In the genomic region with DNA sequence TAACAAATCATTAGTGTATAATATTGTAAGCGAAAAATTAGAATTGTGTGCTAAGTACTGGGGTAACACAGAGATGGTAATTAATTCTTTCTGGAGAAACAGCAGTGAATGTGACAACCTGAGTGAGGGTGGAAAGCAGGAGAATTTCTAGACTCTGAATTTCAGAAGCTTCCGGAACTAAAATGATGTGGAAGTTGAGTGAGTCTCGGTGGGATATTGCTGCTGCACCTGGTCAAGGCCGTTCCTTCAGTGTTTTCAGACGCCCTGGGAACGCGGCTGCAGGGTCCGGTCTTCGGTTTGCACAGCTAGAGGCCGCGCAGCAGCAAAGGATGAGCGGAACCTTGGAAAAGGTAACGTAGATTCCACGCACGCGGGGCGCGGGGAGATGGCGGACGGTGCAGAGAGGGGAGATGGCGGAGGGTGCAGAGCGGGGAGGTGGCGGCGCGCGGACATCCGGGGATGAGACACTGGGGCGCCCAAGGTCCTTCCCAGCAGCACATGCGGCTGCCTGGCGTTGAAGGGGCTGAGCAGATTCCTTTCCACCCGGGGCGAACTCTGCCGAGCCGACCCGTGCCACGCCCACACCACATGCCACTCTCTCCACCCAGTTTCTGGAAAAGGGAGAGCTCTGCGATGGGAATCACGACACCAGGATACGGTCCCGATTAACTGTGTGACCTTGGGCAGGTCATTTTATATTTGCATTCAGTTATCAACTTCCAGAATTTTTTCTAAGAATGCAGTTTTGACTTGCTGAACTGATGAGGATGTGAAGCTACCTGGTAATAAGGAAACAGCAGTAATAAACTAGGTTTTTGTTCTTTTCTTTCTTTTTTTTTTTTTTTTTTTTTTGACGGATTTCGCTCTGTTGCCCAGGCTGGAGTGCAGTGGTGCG, we compare ENCODE assay signal across 8 cellular contexts. TPM values are rescaled to one million over a fixed set of nuclear protein-coding genes. Genes with fewer than 3 reads are reported as not detected.
DNase-seq lines count a peak whose midpoint lies in the region; ATAC-seq and TF ChIP-seq lines count a peak whose summit lies in the region.

TSS of gene MRPL48 (plus strand) at position 232 of the 895 bp plus-strand sequence. CDS start at position 330, 98 bp downstream.

- H3F3A ChIP-seq in GM23248 (ENCODE audit: insufficient read depth): peaks cover 13% of the 10 kb centered on the region; the same call in 1 of the 2 replicates

- H3K4me1 ChIP-seq in GM23248 (ENCODE audit: insufficient read depth): peaks cover 12% of the 10 kb centered on the region

- 0 to 2% methylated on average over 42 to 43 of the region's 43 CpGs for WGBS in GM23248 (ENCODE audit: low coverage in 1 of 2, low lambda C conversion rate in 2 of 2, missing lambda C conversion rate in 2 of 2), 2 experiments

- no peaks in the 10 kb centered on the region for H3K36me3 ChIP-seq in GM23248 (ENCODE audit: low read depth)

- H3K27ac ChIP-seq in GM23248: peak within 1 kb of the TSS; percentile 92

- peak; percentile 99 for DNase-seq in DMS79 treated with DMSO at 0.1 percent for 48 hours (lab: John Stamatoyannopoulos, UW)
- DNase-seq in GM23248: peak; percentile 98
- DNase-seq in LHCN-M2 (ENCODE audit: low read depth): peak; percentile 95
- DNase-seq in RPMI8226: peak; percentile 96
- DNase-seq in fibroblast of pulmonary artery (ENCODE audit: low read depth): peak; percentile 95
- peak; percentile 91 for DNase-seq in natural killer cell treated with Interleukin-12 subunit alpha and Interleukin-12 subunit beta and Interleukin-15 and Interleukin-18, amount 100 ng/mL, for 72 hours (ENCODE audit: low spot score)
- DNase-seq in stimulated activated naive CD8-positive, alpha-beta T cell treated with anti-CD3 and anti-CD28 coated beads, Interleukin-15, Interleukin-2, amounts not matched to agents 100 U/mL and 50 U/mL, for 24 hours: peak; percentile 90

- no peaks in the 10 kb centered on the region for H3K9me3 Mint-ChIP-seq in activated T-helper 17 cell treated with anti-CD3 and anti-CD28 coated beads, Interleukin-2, amount 50 U/mL, for 72 hours
- H3K9me3 Mint-ChIP-seq in natural killer cell treated with Interleukin-12 subunit alpha and Interleukin-12 subunit beta and Interleukin-15 and Interleukin-18, amount 100 ng/mL, for 72 hours: no peaks in the 10 kb centered on the region

- no peaks in the 10 kb centered on the region for H3K9me3 ChIP-seq in GM23248 (ENCODE audit: low read depth)

- H4K20me1 ChIP-seq in GM23248 (ENCODE audit: insufficient read depth): no peaks in the 10 kb centered on the region

- no peak for TF ChIP-seq CTCF in fibroblast of pulmonary artery (IDR thresholded peaks at IDR 0.05; ENCODE audit: low read length, missing control alignments)

- peaks cover 24% of the 10 kb centered on the region for H3K79me2 ChIP-seq in GM23248 (ENCODE audit: insufficient read depth)

- peaks cover 8% of the 10 kb centered on the region for H3K36me3 Mint-ChIP-seq in activated T-helper 17 cell treated with anti-CD3 and anti-CD28 coated beads, Interleukin-2, amount 50 U/mL, for 72 hours (ENCODE audit: low read depth)
- H3K36me3 Mint-ChIP-seq in natural killer cell treated with Interleukin-12 subunit alpha and Interleukin-12 subunit beta and Interleukin-15 and Interleukin-18, amount 100 ng/mL, for 72 hours: no peaks in the 10 kb centered on the region

- H3K4me3 Mint-ChIP-seq in activated T-helper 17 cell treated with anti-CD3 and anti-CD28 coated beads, Interleukin-2, amount 50 U/mL, for 72 hours: peak within 1 kb of the TSS; percentile 100
- H3K4me3 Mint-ChIP-seq in natural killer cell treated with Interleukin-12 subunit alpha and Interleukin-12 subunit beta and Interleukin-15 and Interleukin-18, amount 100 ng/mL, for 72 hours: peak within 1 kb of the TSS; percentile 98

- peaks cover 4% of the 10 kb centered on the region for H3K4me1 Mint-ChIP-seq in activated T-helper 17 cell treated with anti-CD3 and anti-CD28 coated beads, Interleukin-2, amount 50 U/mL, for 72 hours
- peaks cover 10 to 11% of the 10 kb centered on the region in 2 donors for H3K4me1 Mint-ChIP-seq in natural killer cell treated with Interleukin-12 subunit alpha and Interleukin-12 subunit beta and Interleukin-15 and Interleukin-18, amount 100 ng/mL, for 72 hours (ENCODE audit: low read depth in 2 of 2)

- ATAC-seq in activated T-helper 17 cell treated with anti-CD3 and anti-CD28 coated beads, Interleukin-2, amount 50 U/mL, for 72 hours (replicated peaks): peak; percentile 100
- ATAC-seq in natural killer cell treated with Interleukin-12 subunit alpha and Interleukin-12 subunit beta and Interleukin-15 and Interleukin-18, amount 100 ng/mL, for 72 hours: peak; percentile 100
- ATAC-seq in stimulated activated naive CD8-positive, alpha-beta T cell treated with anti-CD3 and anti-CD28 coated beads, Interleukin-15, Interleukin-2, amounts not matched to agents 100 U/mL and 50 U/mL, for 24 hours: peak; percentile 100

- H3K4me2 ChIP-seq in GM23248 (ENCODE audit: unreplicated experiment): peak within 1 kb of the TSS; percentile 99

- H3K9me2 ChIP-seq in GM23248 (ENCODE audit: insufficient read depth): no peaks in the 10 kb centered on the region

- H3K9ac ChIP-seq in GM23248: peak within 1 kb of the TSS; percentile 93

- no peaks in the 10 kb centered on the region for H3K27me3 Mint-ChIP-seq in activated T-helper 17 cell treated with anti-CD3 and anti-CD28 coated beads, Interleukin-2, amount 50 U/mL, for 72 hours
- H3K27me3 Mint-ChIP-seq in natural killer cell treated with Interleukin-12 subunit alpha and Interleukin-12 subunit beta and Interleukin-15 and Interleukin-18, amount 100 ng/mL, for 72 hours: peaks cover 0 to 4% of the 10 kb centered on the region in 2 donors

- in situ Hi-C loops in GM23248 (cut with MboI): no loop called here

- H2AFZ ChIP-seq in GM23248: peak within 1 kb of the TSS; percentile 100

- no peaks in the 10 kb centered on the region for H3K27me3 ChIP-seq in GM23248 (replicated peaks; ENCODE audit: insufficient read depth)

- H3K4me3 ChIP-seq in GM23248 (peak within 1 kb of the TSS; percentile 96), fibroblast of pulmonary artery (replicated peaks; ENCODE audit: low read depth, low read length) (peak within 1 kb of the TSS; percentile 76)

- peak within 1 kb of the TSS; percentile 99 for H3K27ac Mint-ChIP-seq in activated T-helper 17 cell treated with anti-CD3 and anti-CD28 coated beads, Interleukin-2, amount 50 U/mL, for 72 hours
- H3K27ac Mint-ChIP-seq in natural killer cell treated with Interleukin-12 subunit alpha and Interleukin-12 subunit beta and Interleukin-15 and Interleukin-18, amount 100 ng/mL, for 72 hours: peak within 1 kb of the TSS; percentile 89 to 94

RNA-seq across cellular contexts. Expression of gene MRPL48, which starts in this region (rescaled TPM):
- 21.4 and 35.0 TPM in 2 replicates for total RNA-seq in GM23248 (2014; rRNA removed; shearing (Covaris generic))
- polyA plus RNA-seq in GM23248 (2016; fragmentation: Nextera tagmentation; extraction: Ambion mirVana): 39.4 and 40.1 TPM in 2 replicates
- total RNA-seq in LHCN-M2 (2014; rRNA removed): 14.8 and 27.3 TPM in 2 replicates
- polyA plus RNA-seq in LHCN-M2 (2012): 49.5 TPM
- total RNA-seq in activated T-helper 17 cell treated with anti-CD3 and anti-CD28 coated beads, Interleukin-2, amount 50 U/mL, for 72 hours: 10 to 100 TPM; 28.1 to 39.6 TPM
- 10 to 100 TPM; 39.9 to 45.0 TPM for total RNA-seq in natural killer cell treated with Interleukin-12 subunit alpha and Interleukin-12 subunit beta and Interleukin-15 and Interleukin-18, amount 100 ng/mL, for 72 hours

Comparison
In these comparisons a context has a peak if more than half of its experiments do, and no peak if none do; other contexts are left out.
1. Peak in every context shown above with its lines: DNase-seq, ATAC-seq, H3K4me3 ChIP-seq and H3K27ac ChIP-seq.